In genomic region chr16:67933805-67934204, GRCh38 we compare ENCODE assay signal across 17 cellular contexts. TPM values are rescaled to one million over a fixed set of nuclear protein-coding genes. Genes with fewer than 3 reads are reported as not detected.
A peak's percentile ranks its signal among the peaks of the same experiment; 100 is the strongest.
DNase-seq lines count a peak whose midpoint lies in the region; ATAC-seq, FAIRE-seq and TF ChIP-seq lines count a peak whose summit lies in the region.
"Had no signal": no experiment of that assay in that cellular context is flagged by ENCODE, and none has a peak within 500 bp of the region (broad histone marks: within the 10 kb centered on the region; RNA-seq: fewer than 3 reads in every experiment).

No MANE protein-coding gene starts in this region.

- H3K9ac ChIP-seq in HCT116 (ENCODE audit: low read length) = no peak overlapping the region
- no peak overlapping the region for H3K9ac ChIP-seq in GM12878 (ENCODE audit: control insufficient read depth, insufficient read depth, low read length)

- H3K27me3 Mint-ChIP-seq in activated CD4-positive, alpha-beta T cell treated with anti-CD3 and anti-CD28 coated beads for 36 hours = no peaks in the 10 kb centered on the region
- H3K27me3 Mint-ChIP-seq in nephron progenitor cell (ENCODE audit: low read depth, poor library complexity) = peaks cover 13% of the 10 kb centered on the region

- H3K27ac Mint-ChIP-seq in activated CD4-positive, alpha-beta T cell treated with anti-CD3 and anti-CD28 coated beads for 36 hours = peak overlapping the region; percentile 14
- H3K27ac Mint-ChIP-seq in nephron progenitor cell = no peak overlapping the region

- no peak for TF ChIP-seq RAD21 in HCT116 (IDR thresholded peaks at IDR 0.05; ENCODE audit: low read depth)
- no peak for TF ChIP-seq RAD21 in GM12878 (IDR thresholded peaks at IDR 0.05; ENCODE audit: insufficient read depth, low read depth, low read length)

- TF ChIP-seq EP300 in GM12878 (IDR thresholded peaks at IDR 0.05; ENCODE audit: borderline replicate concordance in 1 of 2, control insufficient read depth in 1 of 2, low read depth in 2 of 2, low read length in 2 of 2) = no peak

- H4K20me1 ChIP-seq in HCT116 (ENCODE audit: insufficient read depth) (no peaks in the 10 kb centered on the region), GM12878 (ENCODE audit: control insufficient read depth, insufficient read depth) (no peaks in the 10 kb centered on the region)

- 98% methylated on average over 7 of the region's 7 CpGs for WGBS in GM12878 (ENCODE audit: insufficient coverage, insufficient replicate concordance, low lambda C conversion rate, missing lambda C conversion rate)

- intact Hi-C loops in activated CD4-positive, alpha-beta T cell treated with anti-CD3 and anti-CD28 coated beads for 36 hours (cut with DNase I, micrococcal nuclease) = loop anchor here (2.0 kb wide), 2 partner anchors 151 to 707 kb away; partner anchors contain the start of genes NFATC3 (in 1 of the 2) and TMEM208 (in 1 of the 2)
- intact Hi-C loops in HCT116 (cut with micrococcal nuclease) = loop anchor here (10.0 kb wide), 1 partner anchor 409 kb away; the partner anchor contains the start of gene RIPOR1
- intact Hi-C loops in GM12878 (cut with micrococcal nuclease; ENCODE audit: unreplicated experiment) = no loop called here
- intact Hi-C loops in left cardiac atrium (cut with DNase I) = no loop called here

- H3K4me2 ChIP-seq in HCT116 (ENCODE audit: low read length) (peak overlapping the region; percentile 98), GM12878 (ENCODE audit: control insufficient read depth, insufficient read depth) (no peak overlapping the region)

- H3K4me1 ChIP-seq in HCT116 (ENCODE audit: control insufficient read depth in 1 of 2, insufficient read depth in 2 of 2, low read length in 2 of 2) (peaks cover 3 to 26% of the 10 kb centered on the region in 2 experiments; a peak in 3 of 4 replicates), GM12878 (ENCODE audit: control insufficient read depth, insufficient read depth, low read length) (peaks cover 5% of the 10 kb centered on the region)

- SMC1A ChIA-PET in GM12878 (lab: Charles Lee; ENCODE audit: uncharacterized antibody, unreplicated experiment) = interaction anchor here (1.2 kb wide), 1 partner anchor 101 kb away, joined by 3 read pairs; no protein-coding TSS in a partner anchor

- RAD21 ChIA-PET in HCT116 (lab: Charles Lee; ENCODE audit: low non-redundant PET in 1 of 2, low total read pairs in 2 of 2, uncharacterized antibody in 2 of 2, unreplicated experiment in 2 of 2) (no interaction called here), GM12878 (lab: Charles Lee; ENCODE audit: unreplicated experiment) (no interaction called here)

- H3K4me3 ChIP-seq in HCT116 (replicated peaks in 1 of 2; ENCODE audit: low read depth in 1 of 2, low read length in 2 of 2) = no peak overlapping the region
- H3K4me3 ChIP-seq in GM12878 = no peak overlapping the region
- H3K4me3 ChIP-seq: adrenal gland, hepatocyte, uterus had no signal

- peaks cover 0 to 8% of the 10 kb centered on the region in 2 experiments; a peak in 2 of 4 replicates for H3K36me3 ChIP-seq in HCT116 (ENCODE audit: control insufficient read depth in 1 of 2, insufficient read depth in 2 of 2, low read length in 2 of 2)
- peaks cover 21 to 30% of the 10 kb centered on the region in 2 experiments for H3K36me3 ChIP-seq in GM12878 (ENCODE audit: control insufficient read depth in 2 of 2, insufficient read depth in 2 of 2, low read length in 1 of 2)
- H3K36me3 ChIP-seq: uterus had no signal

- DNase-seq in activated CD4-positive, alpha-beta T cell treated with anti-CD3 and anti-CD28 coated beads for 36 hours = no peak
- no peak for DNase-seq in activated CD4-positive, alpha-beta T cell treated with anti-CD3 and anti-CD28 coated beads, Interleukin-2, amount 50 U/mL, for 48 hours
- DNase-seq in HCT116 (ENCODE audit: low read depth, low spot score) (no peak), GM12878 (ENCODE audit: low read depth, low spot score) (no peak), nephron progenitor cell (no peak), putamen (ENCODE audit: low spot score) (no peak), left cardiac atrium (no peak)
- DNase-seq: activated CD4-positive, alpha-beta T cell treated with anti-CD3 and anti-CD28 coated beads for 4 hours; cortex of kidney; MV-4-11; NCI-H748 treated with DMSO at 0.1 percent for 48 hours; stimulated activated naive CD4-positive, alpha-beta T cell treated with Interleukin-2 at 50 U/mL for 16 hours; uterus had no signal

- in situ Hi-C loops in GM12878 (cut with MboI) = no loop called here

- no peak for FAIRE-seq in GM12878 (lab: Jason Lieb, UNC)

- H3K79me2 ChIP-seq in HCT116 (ENCODE audit: insufficient read depth, low read length) (peaks cover 33% of the 10 kb centered on the region), GM12878 (ENCODE audit: control insufficient read depth, insufficient read depth, low read length) (peaks cover 31% of the 10 kb centered on the region)

- H3K27ac ChIP-seq in HCT116 (ENCODE audit: low read depth, low read length) (no peak overlapping the region), GM12878 (ENCODE audit: control insufficient read depth, insufficient read depth) (no peak overlapping the region)
- H3K27ac ChIP-seq: hepatocyte, uterus had no signal

- no peak for TF ChIP-seq POLR2A in HCT116 (IDR thresholded peaks at IDR 0.05; ENCODE audit: borderline replicate concordance, extremely low read depth, insufficient read depth, insufficient read length)
- TF ChIP-seq POLR2A in GM12878 (IDR thresholded peaks at IDR 0.05; ENCODE audit: low read depth, low read length) = peak; percentile 72

- ATAC-seq in activated CD4-positive, alpha-beta T cell treated with anti-CD3 and anti-CD28 coated beads for 36 hours = no peak
- no peak for ATAC-seq in HCT116
- no peak for ATAC-seq in GM12878
- ATAC-seq in GM21723 (IDR thresholded peaks at IDR 0.05; ENCODE audit: unreplicated experiment) = no peak
- ATAC-seq in left cardiac atrium = no peak
- ATAC-seq: left lobe of liver had no signal

- peak overlapping the region; percentile 100 for H3K4me3 Mint-ChIP-seq in activated CD4-positive, alpha-beta T cell treated with anti-CD3 and anti-CD28 coated beads for 36 hours
- peak overlapping the region; percentile 52 for H3K4me3 Mint-ChIP-seq in nephron progenitor cell

- no peaks in the 10 kb centered on the region for H3K9me3 Mint-ChIP-seq in activated CD4-positive, alpha-beta T cell treated with anti-CD3 and anti-CD28 coated beads for 36 hours (ENCODE audit: low read depth)
- no peaks in the 10 kb centered on the region for H3K9me3 Mint-ChIP-seq in nephron progenitor cell

- TF ChIP-seq CTCF in HCT116 (IDR thresholded peaks at IDR 0.05 in 2 of 3, conservative IDR thresholded peaks at IDR 0.05 in 1 of 3; ENCODE audit: borderline replicate concordance in 1 of 3, insufficient read depth in 1 of 3, low read depth in 2 of 3, low read length in 2 of 3) (no peak), GM12878 (IDR thresholded peaks at IDR 0.05 in 2 of 3, conservative IDR thresholded peaks at IDR 0.05 in 1 of 3; ENCODE audit: control insufficient read depth in 2 of 3, extremely low read depth in 1 of 3, insufficient read depth in 1 of 3, low read depth in 3 of 3, low read length in 3 of 3) (no peak), nephron progenitor cell (IDR thresholded peaks at IDR 0.05) (no peak)

- no peaks in the 10 kb centered on the region for H3K9me2 ChIP-seq in HCT116 (ENCODE audit: insufficient read depth)

- peaks cover 48% of the 10 kb centered on the region for H3K36me3 Mint-ChIP-seq in activated CD4-positive, alpha-beta T cell treated with anti-CD3 and anti-CD28 coated beads for 36 hours (ENCODE audit: low read depth)
- H3K36me3 Mint-ChIP-seq in nephron progenitor cell (ENCODE audit: low read depth) = peaks cover 6% of the 10 kb centered on the region

- H3K27me3 ChIP-seq in HCT116 (ENCODE audit: insufficient read depth, low read length) = no peaks in the 10 kb centered on the region
- H3K27me3 ChIP-seq in GM12878 (replicated peaks in 1 of 2; ENCODE audit: control insufficient read depth in 2 of 2, insufficient read depth in 2 of 2, low read length in 1 of 2) = no peaks in the 10 kb centered on the region
- H3K27me3 ChIP-seq: adrenal gland, hepatocyte, uterus had no signal

- peaks cover 23% of the 10 kb centered on the region for H3K4me1 Mint-ChIP-seq in activated CD4-positive, alpha-beta T cell treated with anti-CD3 and anti-CD28 coated beads for 36 hours
- peaks cover 29% of the 10 kb centered on the region for H3K4me1 Mint-ChIP-seq in nephron progenitor cell

- no peaks in the 10 kb centered on the region for H3K9me3 ChIP-seq in HCT116 (ENCODE audit: control insufficient read depth in 1 of 2, insufficient read depth in 1 of 2, low read depth in 1 of 2, low read length in 2 of 2)
- H3K9me3 ChIP-seq in GM12878 (replicated peaks; ENCODE audit: control insufficient read depth, insufficient read depth, low read length) = no peaks in the 10 kb centered on the region
- H3K9me3 ChIP-seq: adrenal gland, uterus had no signal

- BruUV-seq in HCT116 (replicated peaks; lab: Mats Ljungman, UMichigan) (no TSS peak), GM12878 (replicated peaks; lab: Mats Ljungman, UMichigan) (no TSS peak)

- H2AFZ ChIP-seq in HCT116 (ENCODE audit: low read depth, low read length, poor library complexity, severe bottlenecking) (no peak overlapping the region), GM12878 (ENCODE audit: control insufficient read depth, low read depth, low read length) (no peak overlapping the region)
- H2AFZ ChIP-seq: hepatocyte had no signal

- POLR2A ChIA-PET in activated CD4-positive, alpha-beta T cell treated with anti-CD3 and anti-CD28 coated beads for 36 hours (lab: Charles Lee) = no interaction called here
- POLR2A ChIA-PET in HCT116 (lab: Charles Lee) = no interaction called here
- POLR2A ChIA-PET in GM12878 (lab: Charles Lee) = interaction anchor here (1.4 kb wide), 1 partner anchor 37 kb away, joined by 4 read pairs; no protein-coding TSS in a partner anchor

- CTCF ChIA-PET in activated CD4-positive, alpha-beta T cell treated with anti-CD3 and anti-CD28 coated beads for 36 hours (lab: Charles Lee) = interaction anchor here (0.6 to 3.9 kb wide), 7 partner anchors 8 to 127 kb away, joined by 3 to 20 read pairs (median 7); partner anchors contain the start of gene NRN1L
- CTCF ChIA-PET in HCT116 (lab: Charles Lee) = interaction anchor here (1.4 to 2.7 kb wide), 2 partner anchors 50 to 117 kb away, joined by 3 to 11 read pairs; no protein-coding TSS in a partner anchor
- CTCF ChIA-PET in GM12878 (lab: Yijun Ruan, JAX) = interaction anchor here (1.3 to 3.5 kb wide), 4 partner anchors 50 to 266 kb away, joined by 3 to 15 read pairs (median 8); partner anchors contain the start of gene NRN1L

RNA-seq across cellular contexts. Expression of gene CTRL, which starts 2.1 kb away (rescaled TPM):
- total RNA-seq in activated CD4-positive, alpha-beta T cell treated with anti-CD3 and anti-CD28 coated beads for 36 hours = 1 to 10 TPM; 2.5 to 3.5 TPM
- total RNA-seq in HCT116 (2021; ENCODE audit: unreplicated experiment) = 3.4 TPM
- 0.84 and 1.7 TPM in 2 replicates for polyA plus RNA-seq in HCT116 (2012)
- total RNA-seq in GM12878 (2013; cell fraction: nucleolus; rRNA removed) = 2.5 and 3.6 TPM in 2 replicates
- total RNA-seq in GM12878 (2014; rRNA removed) = 1.5 and 2.6 TPM in 2 replicates
- 0.83 and 1.1 TPM in 2 replicates for total RNA-seq in GM12878 (2014; rRNA removed; fragmentation: Illumina TruSeq; extraction: Trizol)
- 2.0 and 3.6 TPM in 2 replicates for total RNA-seq in GM12878 (2021)
- polyA plus RNA-seq in GM12878 (2011; ENCODE audit: low read depth) = 2.5 TPM
- polyA plus RNA-seq in GM12878 (2011; rRNA removed) = 0.32 and 1.3 TPM in 2 replicates
- 2.4 and 3.0 TPM in 2 replicates for polyA plus RNA-seq in GM12878 (2011; cell fraction: cytosol; rRNA removed)
- 13.6 and 14.3 TPM in 2 replicates for polyA plus RNA-seq in GM12878 (2011; cell fraction: nucleus; rRNA removed)
- 1.4 and 7.4 TPM in 2 replicates for polyA plus RNA-seq in GM12878 (2012)
- 0.46 and 1.5 TPM in 2 replicates for polyA plus RNA-seq in GM12878 (2014; fragmentation: Illumina TruSeq; extraction: Trizol)
- 1 to 10 TPM; 2.7 to 4.2 TPM for polyA plus RNA-seq in GM12878 (2014; fragmentation: Nextera tagmentation; extraction: Ambion mirVana)
- 2.0 and 2.8 TPM in 2 replicates for polyA plus RNA-seq in GM12878 (2014; rRNA removed)
- 1 to 10 TPM; 4.3 to 4.9 TPM for polyA plus RNA-seq in GM12878 (2016; fragmentation: Nextera tagmentation; extraction: Ambion mirVana)
- polyA minus RNA-seq in GM12878 (2011; rRNA and poly(A)+ RNA removed) = 0.66 and 2.4 TPM in 2 replicates
- polyA minus RNA-seq in GM12878 (2011; cell fraction: cytosol; rRNA and poly(A)+ RNA removed) = 1.6 TPM in 1 of 2 replicates, not detected in the other
- 1.3 and 1.4 TPM in 2 replicates for polyA minus RNA-seq in GM12878 (2011; cell fraction: nucleus; rRNA and poly(A)+ RNA removed)
- under 1 TPM; 0.76 to 0.97 TPM for total RNA-seq in left cardiac atrium

RNA-seq across cellular contexts. Expression of gene PSMB10, which starts 2.8 kb away (rescaled TPM):
- total RNA-seq in activated CD4-positive, alpha-beta T cell treated with anti-CD3 and anti-CD28 coated beads for 36 hours = 100 to 1,000 TPM; 123 to 195 TPM
- total RNA-seq in HCT116 (2021; ENCODE audit: unreplicated experiment) (41.0 TPM), GM12878 (2014; rRNA removed) (254 and 295 TPM in 2 replicates), GM12878 (2014; rRNA removed; fragmentation: Illumina TruSeq; extraction: Trizol) (97.2 and 108 TPM in 2 replicates), GM12878 (2021) (203 and 207 TPM in 2 replicates), left cardiac atrium (10 to 100 TPM; 54.9 to 64.5 TPM)
- 62.9 and 67.9 TPM in 2 replicates for polyA plus RNA-seq in HCT116 (2012)
- 39.9 and 40.0 TPM in 2 replicates for total RNA-seq in GM12878 (2013; cell fraction: nucleolus; rRNA removed)
- 72.9 TPM for polyA plus RNA-seq in GM12878 (2011; ENCODE audit: low read depth)
- polyA plus RNA-seq in GM12878 (2011; rRNA removed) (32.0 and 70.6 TPM in 2 replicates), GM12878 (2014; fragmentation: Illumina TruSeq; extraction: Trizol) (2.8 and 24.1 TPM in 2 replicates), GM12878 (2014; fragmentation: Nextera tagmentation; extraction: Ambion mirVana) (10 to 100 TPM; 27.4 to 80.8 TPM), GM12878 (2014; rRNA removed) (193 and 227 TPM in 2 replicates), GM12878 (2016; fragmentation: Nextera tagmentation; extraction: Ambion mirVana) (100 to 1,000 TPM; 266 to 308 TPM)
- polyA plus RNA-seq in GM12878 (2011; cell fraction: cytosol; rRNA removed) = 143 and 213 TPM in 2 replicates
- 119 and 159 TPM in 2 replicates for polyA plus RNA-seq in GM12878 (2011; cell fraction: nucleus; rRNA removed)
- 175 and 208 TPM in 2 replicates for polyA plus RNA-seq in GM12878 (2012)
- polyA minus RNA-seq in GM12878 (2011; rRNA and poly(A)+ RNA removed) = 36.1 and 94.3 TPM in 2 replicates
- polyA minus RNA-seq in GM12878 (2011; cell fraction: cytosol; rRNA and poly(A)+ RNA removed) = 78.3 and 81.0 TPM in 2 replicates
- 42.3 and 71.6 TPM in 2 replicates for polyA minus RNA-seq in GM12878 (2011; cell fraction: nucleus; rRNA and poly(A)+ RNA removed)

RNA-seq across cellular contexts. Expression of gene LCAT, which starts 10.1 kb away (rescaled TPM):
- 1 to 10 TPM; 9.1 to 9.9 TPM for total RNA-seq in activated CD4-positive, alpha-beta T cell treated with anti-CD3 and anti-CD28 coated beads for 36 hours
- 17.6 TPM for total RNA-seq in HCT116 (2021; ENCODE audit: unreplicated experiment)
- polyA plus RNA-seq in HCT116 (2012) = 11.2 and 14.1 TPM in 2 replicates
- total RNA-seq in GM12878 (2013; cell fraction: nucleolus; rRNA removed) = 13.4 and 18.7 TPM in 2 replicates
- total RNA-seq in GM12878 (2014; rRNA removed) = 3.8 and 5.2 TPM in 2 replicates
- total RNA-seq in GM12878 (2014; rRNA removed; fragmentation: Illumina TruSeq; extraction: Trizol) = 2.3 and 3.1 TPM in 2 replicates
- total RNA-seq in GM12878 (2021) = 8.2 and 11.7 TPM in 2 replicates
- 4.3 TPM for polyA plus RNA-seq in GM12878 (2011; ENCODE audit: low read depth)
- polyA plus RNA-seq in GM12878 (2011; rRNA removed) = 1.2 and 2.6 TPM in 2 replicates
- 1.9 and 3.1 TPM in 2 replicates for polyA plus RNA-seq in GM12878 (2011; cell fraction: cytosol; rRNA removed)
- 30.9 and 31.6 TPM in 2 replicates for polyA plus RNA-seq in GM12878 (2011; cell fraction: nucleus; rRNA removed)
- polyA plus RNA-seq in GM12878 (2012) = 9.7 and 9.9 TPM in 2 replicates
- 0.92 and 3.4 TPM in 2 replicates for polyA plus RNA-seq in GM12878 (2014; fragmentation: Illumina TruSeq; extraction: Trizol)
- under 1 TPM; 0.61 to 0.71 TPM for polyA plus RNA-seq in GM12878 (2014; fragmentation: Nextera tagmentation; extraction: Ambion mirVana)
- 6.5 and 11.7 TPM in 2 replicates for polyA plus RNA-seq in GM12878 (2014; rRNA removed)
- polyA plus RNA-seq in GM12878 (2016; fragmentation: Nextera tagmentation; extraction: Ambion mirVana) = 1 to 10 TPM; 3.3 TPM
- polyA minus RNA-seq in GM12878 (2011; rRNA and poly(A)+ RNA removed) = 0.51 and 1.5 TPM in 2 replicates
- 2.0 and 2.4 TPM in 2 replicates for polyA minus RNA-seq in GM12878 (2011; cell fraction: cytosol; rRNA and poly(A)+ RNA removed)
- polyA minus RNA-seq in GM12878 (2011; cell fraction: nucleus; rRNA and poly(A)+ RNA removed) = 2.1 and 6.4 TPM in 2 replicates
- 10 to 100 TPM; 12.8 to 22.6 TPM for total RNA-seq in left cardiac atrium

RNA-seq across cellular contexts. Expression of gene SLC12A4, which starts 34.6 kb away (rescaled TPM):
- 10 to 100 TPM; 21.8 to 25.8 TPM for total RNA-seq in activated CD4-positive, alpha-beta T cell treated with anti-CD3 and anti-CD28 coated beads for 36 hours
- 46.0 TPM for total RNA-seq in HCT116 (2021; ENCODE audit: unreplicated experiment)
- polyA plus RNA-seq in HCT116 (2012) = 33.3 and 54.0 TPM in 2 replicates
- total RNA-seq in GM12878 (2013; cell fraction: nucleolus; rRNA removed) = 63.1 and 79.0 TPM in 2 replicates
- total RNA-seq in GM12878 (2014; rRNA removed) = 13.7 and 14.5 TPM in 2 replicates
- total RNA-seq in GM12878 (2014; rRNA removed; fragmentation: Illumina TruSeq; extraction: Trizol) = 9.2 and 11.3 TPM in 2 replicates
- total RNA-seq in GM12878 (2021) = 33.9 and 39.9 TPM in 2 replicates
- 10.0 TPM for polyA plus RNA-seq in GM12878 (2011; ENCODE audit: low read depth)
- 6.8 and 14.0 TPM in 2 replicates for polyA plus RNA-seq in GM12878 (2011; rRNA removed)
- polyA plus RNA-seq in GM12878 (2011; cell fraction: cytosol; rRNA removed) = 16.1 and 17.3 TPM in 2 replicates
- 100 and 120 TPM in 2 replicates for polyA plus RNA-seq in GM12878 (2011; cell fraction: nucleus; rRNA removed)
- 24.8 and 27.4 TPM in 2 replicates for polyA plus RNA-seq in GM12878 (2012)
- polyA plus RNA-seq in GM12878 (2014; fragmentation: Illumina TruSeq; extraction: Trizol) = 11.5 and 14.0 TPM in 2 replicates
- polyA plus RNA-seq in GM12878 (2014; fragmentation: Nextera tagmentation; extraction: Ambion mirVana) = 1 to 10 TPM in 1 of 2 experiments, under 1 TPM in 1; 0.95 to 1.7 TPM
- 17.5 and 18.7 TPM in 2 replicates for polyA plus RNA-seq in GM12878 (2014; rRNA removed)
- 10 to 100 TPM; 18.6 to 18.7 TPM for polyA plus RNA-seq in GM12878 (2016; fragmentation: Nextera tagmentation; extraction: Ambion mirVana)
- 28.6 and 29.4 TPM in 2 replicates for polyA minus RNA-seq in GM12878 (2011; rRNA and poly(A)+ RNA removed)
- 8.3 and 10.0 TPM in 2 replicates for polyA minus RNA-seq in GM12878 (2011; cell fraction: cytosol; rRNA and poly(A)+ RNA removed)
- polyA minus RNA-seq in GM12878 (2011; cell fraction: nucleus; rRNA and poly(A)+ RNA removed) = 32.5 and 41.5 TPM in 2 replicates
- 10 to 100 TPM; 52.0 to 98.2 TPM for total RNA-seq in left cardiac atrium

RNA-seq across cellular contexts. Expression of gene PSKH1, which starts 40.8 kb away (rescaled TPM):
- total RNA-seq in activated CD4-positive, alpha-beta T cell treated with anti-CD3 and anti-CD28 coated beads for 36 hours = 10 to 100 TPM; 11.7 to 11.9 TPM
- total RNA-seq in HCT116 (2021; ENCODE audit: unreplicated experiment) (16.2 TPM), GM12878 (2014; rRNA removed) (5.0 and 7.3 TPM in 2 replicates), GM12878 (2014; rRNA removed; fragmentation: Illumina TruSeq; extraction: Trizol) (6.7 and 7.2 TPM in 2 replicates), GM12878 (2021) (17.2 and 18.9 TPM in 2 replicates), left cardiac atrium (10 to 100 TPM; 21.0 to 27.3 TPM)
- 23.5 and 23.6 TPM in 2 replicates for polyA plus RNA-seq in HCT116 (2012)
- total RNA-seq in GM12878 (2013; cell fraction: nucleolus; rRNA removed) = 18.8 and 22.7 TPM in 2 replicates
- 3.8 TPM for polyA plus RNA-seq in GM12878 (2011; ENCODE audit: low read depth)
- polyA plus RNA-seq in GM12878 (2011; rRNA removed) (3.1 and 7.5 TPM in 2 replicates), GM12878 (2014; fragmentation: Illumina TruSeq; extraction: Trizol) (2.3 and 8.1 TPM in 2 replicates), GM12878 (2014; fragmentation: Nextera tagmentation; extraction: Ambion mirVana) (1 to 10 TPM in 1 of 2 experiments, under 1 TPM in 1; 0.63 to 1.2 TPM), GM12878 (2014; rRNA removed) (12.8 and 14.1 TPM in 2 replicates), GM12878 (2016; fragmentation: Nextera tagmentation; extraction: Ambion mirVana) (10 to 100 TPM; 13.9 to 20.4 TPM)
- polyA plus RNA-seq in GM12878 (2011; cell fraction: cytosol; rRNA removed) = 11.2 and 13.6 TPM in 2 replicates
- 20.1 and 21.5 TPM in 2 replicates for polyA plus RNA-seq in GM12878 (2011; cell fraction: nucleus; rRNA removed)
- 7.8 and 8.9 TPM in 2 replicates for polyA plus RNA-seq in GM12878 (2012)
- 11.0 and 21.4 TPM in 2 replicates for polyA minus RNA-seq in GM12878 (2011; rRNA and poly(A)+ RNA removed)
- 5.2 and 5.3 TPM in 2 replicates for polyA minus RNA-seq in GM12878 (2011; cell fraction: cytosol; rRNA and poly(A)+ RNA removed)
- polyA minus RNA-seq in GM12878 (2011; cell fraction: nucleus; rRNA and poly(A)+ RNA removed) = 5.9 and 12.6 TPM in 2 replicates

Comparison
In these comparisons a context has a peak if more than half of its experiments do, and no peak if none do; other contexts are left out.
1. intact Hi-C loops: an anchor here in activated CD4-positive, alpha-beta T cell treated with anti-CD3 and anti-CD28 coated beads for 36 hours (2.0 kb wide) and HCT116 (10.0 kb wide); none called in GM12878 and left cardiac atrium.